12 cellular contexts compared by ENCODE assay signal in the genomic region with DNA sequence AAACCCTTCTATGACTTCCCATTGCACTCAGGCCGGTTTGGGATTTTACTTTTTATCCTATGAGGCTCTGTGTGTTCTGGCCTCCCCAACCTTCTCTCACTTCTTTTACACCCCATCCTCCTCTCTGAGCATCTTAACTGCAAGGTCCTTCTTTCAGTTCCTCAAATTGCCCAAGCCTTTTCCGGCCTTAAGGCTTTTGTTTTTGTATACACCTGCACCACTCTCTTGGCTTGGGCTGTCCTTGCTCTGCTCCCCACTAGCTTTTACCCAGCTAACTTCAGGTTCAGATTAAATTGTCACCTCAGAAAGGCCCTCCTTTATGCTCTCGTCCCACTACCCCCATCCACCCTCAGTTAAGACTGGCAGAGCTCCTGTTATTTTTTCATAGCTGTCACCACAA. TPM values are rescaled to one million over a fixed set of nuclear protein-coding genes. Genes with fewer than 3 reads are reported as not detected.
DNase-seq lines count a peak whose midpoint lies in the region; ATAC-seq and TF ChIP-seq lines count a peak whose summit lies in the region.
"Had no signal": no experiment of that assay in that cellular context is flagged by ENCODE, and none has a peak within 500 bp of the region (broad histone marks: within the 10 kb centered on the region; RNA-seq: fewer than 3 reads in every experiment).

No MANE protein-coding gene starts in this region.

- peaks cover 100% of the 10 kb centered on the region for H4K20me1 ChIP-seq in BLaER1

- H3K36me3 ChIP-seq in BLaER1, result peaks cover 7% of the 10 kb centered on the region; the same call in 1 of the 2 replicates
- H3K36me3 ChIP-seq in Peyer's patch, result no peaks in the 10 kb centered on the region

- in situ Hi-C loops in G401 (cut with HindIII; ENCODE audit: low sequenced_read_pairs), result loop anchor here (25.0 kb wide), 1 partner anchor 137 kb away; a partner anchor contains a TSS

- H3K4me2 ChIP-seq in BLaER1, result peak overlapping the region; percentile 71

- H3K4me3 ChIP-seq in BLaER1 (no peak overlapping the region), Peyer's patch (no peak overlapping the region)

- H3K4me1 ChIP-seq in BLaER1 (peaks cover 74% of the 10 kb centered on the region), Peyer's patch (peaks cover 0 to 41% (median 17%) of the 10 kb centered on the region in 4 donors)

- H3K27ac ChIP-seq in BLaER1, result peak overlapping the region; percentile 34; the same call in 1 of the 2 replicates
- peak overlapping the region in 1 of 4 donors; percentile 75 for H3K27ac ChIP-seq in Peyer's patch

- no peak overlapping the region; the same call in 1 of the 2 replicates for H3K9ac ChIP-seq in BLaER1

- no peaks in the 10 kb centered on the region for H3K27me3 ChIP-seq in BLaER1
- H3K27me3 ChIP-seq in Peyer's patch, result no peaks in the 10 kb centered on the region

- TF ChIP-seq CTCF in Peyer's patch (IDR thresholded peaks at IDR 0.05), result no peak

- no peak for TF ChIP-seq POLR2A in Peyer's patch (IDR thresholded peaks at IDR 0.05)

- DNase-seq in Peyer's patch, result peak in 2 of 3 donors; percentile 53 to 65
- no peak for DNase-seq in NCI-H524 (lab: John Stamatoyannopoulos, UW)
- DNase-seq in NCI-H2196 (lab: John Stamatoyannopoulos, UW; ENCODE audit: unreplicated experiment), result no peak
- no peak for DNase-seq in G401 (ENCODE audit: low spot score)
- DNase-seq: activated CD4-positive, alpha-beta T cell treated with anti-CD3 and anti-CD28 coated beads for 1 hour; DND-41 had no signal

- H3K9me3 ChIP-seq in BLaER1, result no peaks in the 10 kb centered on the region
- H3K9me3 ChIP-seq in Peyer's patch, result no peaks in the 10 kb centered on the region

- ATAC-seq in GM18907 (IDR thresholded peaks at IDR 0.05; ENCODE audit: unreplicated experiment) (peak; percentile 66), HG02973 (IDR thresholded peaks at IDR 0.05; ENCODE audit: unreplicated experiment) (peak; percentile 74), HG02642 (IDR thresholded peaks at IDR 0.05; ENCODE audit: poor library complexity, unreplicated experiment) (no peak)

RNA-seq across cellular contexts. Expression of a gene that starts 55.5 kb away (rescaled TPM):
- 10 to 100 TPM in 3 of 4 donors, 1 to 10 TPM in 1; 9.9 to 66.0 (median 51.1) TPM for total RNA-seq in Peyer's patch
- total RNA-seq in G401 (2014; rRNA removed; shearing (Covaris generic)), result 0.12 and 0.27 TPM in 2 replicates
- total RNA-seq: LHCN-M2, lung microvascular endothelial cell had no signal

Comparison
In these comparisons a context has a peak if more than half of its experiments do, and no peak if none do; other contexts are left out.
1. DNase-seq: peak in Peyer's patch (2 of 3); none in NCI-H524 (0 of 2), NCI-H2196 (single experiment) and G401 (single experiment).